19 cellular contexts compared by ENCODE assay signal in the genomic region with DNA sequence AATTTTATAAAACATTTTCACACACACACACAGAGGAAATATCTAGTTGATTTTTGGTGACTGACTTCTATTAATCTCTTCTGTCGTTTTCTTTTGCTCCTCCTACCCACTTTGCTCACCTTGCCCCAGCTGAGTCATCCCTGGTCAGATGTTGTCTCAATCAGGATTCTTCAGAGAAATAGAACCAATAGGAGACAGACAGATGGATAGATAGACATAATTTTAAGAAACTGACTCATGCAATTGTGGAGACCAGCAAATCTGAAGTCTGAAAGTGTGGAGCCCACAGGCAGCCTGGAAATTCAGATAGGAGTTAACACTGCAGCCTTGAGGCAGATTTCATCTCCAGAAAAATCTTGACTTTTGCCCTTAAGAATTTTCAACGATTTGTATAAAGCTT. TPM values are rescaled to one million over a fixed set of nuclear protein-coding genes. Genes with fewer than 3 reads are reported as not detected.
A peak's percentile ranks its signal among the peaks of the same experiment; 100 is the strongest.
DNase-seq lines count a peak whose midpoint lies in the region; ATAC-seq and TF ChIP-seq lines count a peak whose summit lies in the region.
"Had no signal": no experiment of that assay in that cellular context is flagged by ENCODE, and none has a peak within 500 bp of the region (broad histone marks: within the 10 kb centered on the region; RNA-seq: fewer than 3 reads in every experiment).

No MANE protein-coding gene starts in this region.

- POLR2A ChIA-PET in HEK293T (lab: Yijun Ruan, JAX): no interaction called here

- TF ChIP-seq CTCF in brain microvascular endothelial cell (IDR thresholded peaks at IDR 0.05; ENCODE audit: low read depth, low read length, missing control alignments): no peak
- TF ChIP-seq CTCF in neural crest cell (conservative IDR thresholded peaks at IDR 0.05): no peak

- no peaks in the 10 kb centered on the region for H3K36me3 Mint-ChIP-seq in activated T-cell treated with anti-CD3 and anti-CD28 coated beads, Interleukin-2, amount 50 U/mL, for 72 hours (ENCODE audit: insufficient read depth in 2 of 2)
- no peaks in the 10 kb centered on the region for H3K36me3 Mint-ChIP-seq in neural crest cell (ENCODE audit: low read depth)

- peak in 1 of 2 donors; percentile 6 for DNase-seq in activated T-cell treated with anti-CD3 and anti-CD28 coated beads, Interleukin-2, amount 50 U/mL, for 72 hours
- DNase-seq in activated T-cell treated with anti-CD3 and anti-CD28 coated beads for 4 hours: no peak
- DNase-seq in HS-5 (ENCODE audit: low read depth): peak; percentile 5
- DNase-seq in brain microvascular endothelial cell: peak; percentile 64
- DNase-seq in neural crest cell (ENCODE audit: low read depth, low spot score): no peak
- DNase-seq in HEK293T (ENCODE audit: extremely low spot score): no peak
- DNase-seq: activated CD4-positive, CD25-positive, alpha-beta regulatory T cell treated with anti-CD3 and anti-CD28 coated beads, Interleukin-2, amount 50 U/mL, for 72 hours; activated gamma-delta T cell; heart left ventricle; Kasumi-1; NCI-H146; NCI-H510A; T-helper 1 cell; testis had no signal

- H3K4me1 Mint-ChIP-seq in activated T-cell treated with anti-CD3 and anti-CD28 coated beads, Interleukin-2, amount 50 U/mL, for 72 hours (ENCODE audit: low read depth): peaks cover 7% of the 10 kb centered on the region
- H3K4me1 Mint-ChIP-seq in neural crest cell: peaks cover 5% of the 10 kb centered on the region

- no peaks in the 10 kb centered on the region for H3K27me3 ChIP-seq in brain microvascular endothelial cell (replicated peaks)
- H3K27me3 ChIP-seq: heart left ventricle, testis had no signal

- no peaks in the 10 kb centered on the region for H3K36me3 ChIP-seq in brain microvascular endothelial cell (replicated peaks)
- H3K36me3 ChIP-seq: heart left ventricle had no signal

- peak; percentile 50 to 76 for ATAC-seq in activated T-cell treated with anti-CD3 and anti-CD28 coated beads, Interleukin-2, amount 50 U/mL, for 72 hours (replicated peaks in 1 of 2)
- ATAC-seq in HG03571 (IDR thresholded peaks at IDR 0.05; ENCODE audit: unreplicated experiment) (no peak), GM18868 (IDR thresholded peaks at IDR 0.05; ENCODE audit: unreplicated experiment) (no peak)
- ATAC-seq: heart left ventricle, Panc1 had no signal

- CTCF ChIA-PET in HEK293T (lab: Yijun Ruan, JAX): no interaction called here

- in situ Hi-C loops in brain microvascular endothelial cell (cut with HindIII; ENCODE audit: low pct_ligation_motif_present, low sequenced_read_pairs): no loop called here

- no peak overlapping the region for H3K27ac Mint-ChIP-seq in activated T-cell treated with anti-CD3 and anti-CD28 coated beads, Interleukin-2, amount 50 U/mL, for 72 hours
- H3K27ac Mint-ChIP-seq in neural crest cell (ENCODE audit: unreplicated experiment): peak overlapping the region; percentile 19

- no peaks in the 10 kb centered on the region for H3K27me3 Mint-ChIP-seq in activated T-cell treated with anti-CD3 and anti-CD28 coated beads, Interleukin-2, amount 50 U/mL, for 72 hours (ENCODE audit: low read depth)
- H3K27me3 Mint-ChIP-seq in neural crest cell (ENCODE audit: low read depth): no peaks in the 10 kb centered on the region

- H3K4me3 ChIP-seq in brain microvascular endothelial cell (ENCODE audit: low read depth, low read length): no peak overlapping the region
- H3K4me3 ChIP-seq: heart left ventricle had no signal

- H3K4me3 Mint-ChIP-seq in activated T-cell treated with anti-CD3 and anti-CD28 coated beads, Interleukin-2, amount 50 U/mL, for 72 hours: no peak overlapping the region
- H3K4me3 Mint-ChIP-seq in neural crest cell: no peak overlapping the region

- H3K9me3 Mint-ChIP-seq in activated T-cell treated with anti-CD3 and anti-CD28 coated beads, Interleukin-2, amount 50 U/mL, for 72 hours: no peaks in the 10 kb centered on the region
- no peaks in the 10 kb centered on the region for H3K9me3 Mint-ChIP-seq in neural crest cell

- H3K27ac ChIP-seq in brain microvascular endothelial cell: no peak overlapping the region
- H3K27ac ChIP-seq: heart left ventricle, HL-60, parathyroid adenoma, testis had no signal

TF ChIP-seq in HEK293T, 16 proteins besides CTCF, POLR2A, EP300 and RAD21:
- TF ChIP-seq L3MBTL2 (conservative IDR thresholded peaks at IDR 0.05) (no peak), SUZ12 (IDR thresholded peaks at IDR 0.05) (no peak), FOXM1 (IDR thresholded peaks at IDR 0.05; ENCODE audit: borderline replicate concordance) (no peak), NFRKB (IDR thresholded peaks at IDR 0.05) (no peak), TARDBP (IDR thresholded peaks at IDR 0.05) (no peak), ZNF384 (IDR thresholded peaks at IDR 0.05) (no peak), FOXA1 (IDR thresholded peaks at IDR 0.05) (no peak), HDGF (IDR thresholded peaks at IDR 0.05; ENCODE audit: borderline replicate concordance) (no peak), BHLHE40 (IDR thresholded peaks at IDR 0.05; ENCODE audit: borderline replicate concordance) (no peak), SP1 (IDR thresholded peaks at IDR 0.05) (no peak), LEF1 (IDR thresholded peaks at IDR 0.05; ENCODE audit: borderline replicate concordance) (no peak), FOXK2 (IDR thresholded peaks at IDR 0.05) (no peak), ARNT (IDR thresholded peaks at IDR 0.05) (no peak), ELF4 (IDR thresholded peaks at IDR 0.05) (no peak), CTBP1 (IDR thresholded peaks at IDR 0.05; ENCODE audit: borderline replicate concordance) (no peak)
- TF ChIP-seq, protein P1, sequence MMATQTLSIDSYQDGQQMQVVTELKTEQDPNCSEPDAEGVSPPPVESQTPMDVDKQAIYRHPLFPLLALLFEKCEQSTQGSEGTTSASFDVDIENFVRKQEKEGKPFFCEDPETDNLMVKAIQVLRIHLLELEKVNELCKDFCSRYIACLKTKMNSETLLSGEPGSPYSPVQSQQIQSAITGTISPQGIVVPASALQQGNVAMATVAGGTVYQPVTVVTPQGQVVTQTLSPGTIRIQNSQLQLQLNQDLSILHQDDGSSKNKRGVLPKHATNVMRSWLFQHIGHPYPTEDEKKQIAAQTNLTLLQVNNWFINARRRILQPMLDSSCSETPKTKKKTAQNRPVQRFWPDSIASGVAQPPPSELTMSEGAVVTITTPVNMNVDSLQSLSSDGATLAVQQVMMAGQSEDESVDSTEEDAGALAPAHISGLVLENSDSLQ (IDR thresholded peaks at IDR 0.05): no peak
TF ChIP-seq in HEK293T: peak in this region for 0.

RNA-seq across cellular contexts. Expression of a gene that starts 37.0 kb away (rescaled TPM):
- 10 to 100 TPM; 46.5 to 74.2 TPM for total RNA-seq in activated T-cell treated with anti-CD3 and anti-CD28 coated beads, Interleukin-2, amount 50 U/mL, for 72 hours
- total RNA-seq in neural crest cell: 59.9 and 68.3 TPM in 2 replicates

Comparison
In these comparisons a context has a peak if more than half of its experiments do, and no peak if none do; other contexts are left out.
1. ATAC-seq: peak in activated T-cell treated with anti-CD3 and anti-CD28 coated beads, Interleukin-2, amount 50 U/mL, for 72 hours (2 of 2); none in HG03571 (single experiment) and GM18868 (single experiment).
2. DNase-seq: peak in HS-5 (single experiment) and brain microvascular endothelial cell (single experiment); none in activated T-cell treated with anti-CD3 and anti-CD28 coated beads for 4 hours (single experiment), neural crest cell (single experiment) and HEK293T (single experiment).